In genomic region chr19:33514885-33515485, GRCh38 we compare ENCODE assay signal across 1 cellular context.
TF ChIP-seq lines count a peak whose summit lies in the region.

No MANE protein-coding gene starts in this region.

TF ChIP-seq in H1, 55 proteins besides CTCF, POLR2A, EP300 and RAD21:
- TF ChIP-seq KDM4A (IDR thresholded peaks at IDR 0.05; ENCODE audit: low read depth, low read length, severe bottlenecking) = no peak
- no peak for TF ChIP-seq ASH2L (IDR thresholded peaks at IDR 0.05; ENCODE audit: low read length)
- no peak for TF ChIP-seq ATF2 (IDR thresholded peaks at IDR 0.05; ENCODE audit: low read length)
- TF ChIP-seq EGR1 (IDR thresholded peaks at IDR 0.05; ENCODE audit: borderline replicate concordance, low read depth, low read length) = no peak
- no peak for TF ChIP-seq TBP (IDR thresholded peaks at IDR 0.05; ENCODE audit: low read depth, low read length)
- TF ChIP-seq PHF8 (conservative IDR thresholded peaks at IDR 0.05; ENCODE audit: low read depth, low read length) = no peak
- no peak for TF ChIP-seq EZH2 (IDR thresholded peaks at IDR 0.05; ENCODE audit: low read depth, low read length, severe bottlenecking)
- no peak for TF ChIP-seq TCF12 (IDR thresholded peaks at IDR 0.05; ENCODE audit: low read depth, low read length)
- no peak for TF ChIP-seq KDM1A (IDR thresholded peaks at IDR 0.05; ENCODE audit: borderline replicate concordance, low read length)
- TF ChIP-seq NRF1 (IDR thresholded peaks at IDR 0.05; ENCODE audit: low read depth, low read length) = no peak
- no peak for TF ChIP-seq TAF7 (optimal IDR thresholded peaks at IDR 0.05; ENCODE audit: borderline replicate concordance, low read depth, low read length)
- TF ChIP-seq BRCA1 (IDR thresholded peaks at IDR 0.05; ENCODE audit: low read depth, low read length) = no peak
- TF ChIP-seq SRF (IDR thresholded peaks at IDR 0.05; ENCODE audit: low read depth, low read length) = no peak
- TF ChIP-seq CHD1 (IDR thresholded peaks at IDR 0.05; ENCODE audit: low read depth, low read length) = no peak
